Comparison of ENCODE assay signal across 8 cellular contexts in the genomic region with DNA sequence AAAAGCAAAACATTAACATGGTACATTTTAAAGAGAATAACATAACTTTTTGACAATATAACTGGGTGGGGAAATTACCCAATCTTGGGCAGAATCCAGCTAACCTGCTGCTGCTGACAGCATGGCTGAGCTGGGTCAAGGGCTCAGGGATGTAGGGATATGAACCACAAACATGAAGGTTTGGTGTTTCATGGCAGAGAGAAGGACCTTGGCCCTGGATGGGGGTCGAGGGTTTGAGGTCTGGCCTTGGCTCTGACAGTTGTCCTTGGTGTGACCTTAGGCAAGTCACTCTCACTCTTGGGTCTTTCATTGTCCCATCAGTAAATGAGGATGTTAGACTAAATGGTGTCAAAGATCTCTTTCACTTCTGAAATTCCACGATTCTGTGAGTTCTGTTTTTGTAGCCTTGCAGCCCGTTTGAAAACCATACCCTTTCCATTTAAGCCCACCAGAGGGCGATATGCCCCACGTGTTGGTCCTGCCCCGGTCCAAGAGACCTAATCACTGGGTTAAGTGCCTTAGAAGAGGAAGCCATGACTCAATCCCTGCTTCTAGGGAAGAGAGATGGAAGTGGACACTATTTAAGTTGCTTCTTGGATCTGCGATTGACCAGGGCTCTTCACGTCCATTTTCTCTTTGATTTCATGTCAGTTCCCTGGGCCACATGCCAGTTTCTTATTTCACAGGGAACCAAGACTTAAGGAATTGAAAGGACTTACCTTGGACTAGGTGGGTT.
A peak's percentile ranks its signal among the peaks of the same experiment; 100 is the strongest.
DNase-seq lines count a peak whose midpoint lies in the region; ATAC-seq and TF ChIP-seq lines count a peak whose summit lies in the region.

No MANE protein-coding gene starts in this region.

- H3K27ac ChIP-seq in effector memory CD4-positive, alpha-beta T cell (ENCODE audit: insufficient read depth, low read length, poor library complexity, severe bottlenecking) = no peak overlapping the region

- peak; percentile 78 for ATAC-seq in HG03432 (IDR thresholded peaks at IDR 0.05; ENCODE audit: unreplicated experiment)
- peak; percentile 95 for ATAC-seq in memory B cell (ENCODE audit: low read depth)
- no peak for ATAC-seq in HG03571 (IDR thresholded peaks at IDR 0.05; ENCODE audit: unreplicated experiment)

- TF ChIP-seq CTCF in GM12801 (IDR thresholded peaks at IDR 0.05; ENCODE audit: extremely low read depth, insufficient read length) = peak; percentile 2

- H3K4me3 ChIP-seq in effector memory CD4-positive, alpha-beta T cell (ENCODE audit: insufficient read depth, low read depth, low read length, poor library complexity, severe bottlenecking) = no peak overlapping the region

- DNase-seq in NOMO-1 treated with DMSO at 0.1 percent for 48 hours (lab: John Stamatoyannopoulos, UW; ENCODE audit: unreplicated experiment) (peak; percentile 90), memory B cell (ENCODE audit: low spot score in 2 of 2) (peak; percentile 65 to 79)
- DNase-seq in activated CD8-positive, alpha-beta memory T cell treated with anti-CD3 and anti-CD28 coated beads for 1 hour (ENCODE audit: extremely low read depth in 1 of 2, low read depth in 1 of 2) = peak; percentile 46 to 53
- peak; percentile 50 to 61 (median 51) for DNase-seq in effector memory CD4-positive, alpha-beta T cell
- peak; percentile 77 for DNase-seq in stimulated activated CD8-positive, alpha-beta memory T cell treated with anti-CD3 and anti-CD28 coated beads, Interleukin-4, amount 100 ng/mL, for 48 hours

- H3K27me3 Mint-ChIP-seq in memory B cell = no peaks in the 10 kb centered on the region

- no peaks in the 10 kb centered on the region for H3K36me3 Mint-ChIP-seq in memory B cell

- H3K4me3 Mint-ChIP-seq in memory B cell = no peak overlapping the region

- H3K4me1 Mint-ChIP-seq in memory B cell = peaks cover 4% of the 10 kb centered on the region

- H3K36me3 ChIP-seq in effector memory CD4-positive, alpha-beta T cell (ENCODE audit: control insufficient read depth, insufficient read depth, low read length) = no peaks in the 10 kb centered on the region

- no peaks in the 10 kb centered on the region for H3K9me3 ChIP-seq in effector memory CD4-positive, alpha-beta T cell (ENCODE audit: control insufficient read depth, low read length)

- no peaks in the 10 kb centered on the region for H3K9me3 Mint-ChIP-seq in memory B cell

- H3K27ac Mint-ChIP-seq in memory B cell = no peak overlapping the region

- H3K4me1 ChIP-seq in effector memory CD4-positive, alpha-beta T cell (ENCODE audit: control insufficient read depth, insufficient read depth, low read length, poor library complexity, severe bottlenecking) = peaks cover 11% of the 10 kb centered on the region

- no peaks in the 10 kb centered on the region for H3K27me3 ChIP-seq in effector memory CD4-positive, alpha-beta T cell (replicated peaks; ENCODE audit: control insufficient read depth, insufficient read depth, low read length, poor library complexity, severe bottlenecking)
